ENCODE assay signal across 10 cellular contexts in genomic region chr6:113122060-113122459, GRCh38.
DNase-seq lines count a peak whose midpoint lies in the region; ATAC-seq and TF ChIP-seq lines count a peak whose summit lies in the region.
"Had no signal": no experiment of that assay in that cellular context is flagged by ENCODE, and none has a peak within 500 bp of the region (broad histone marks: within the 10 kb centered on the region; RNA-seq: fewer than 3 reads in every experiment).

No MANE protein-coding gene starts in this region.

- H3K27ac ChIP-seq in PC-3 (ENCODE audit: low read length) = peak overlapping the region; percentile 66
- H3K27ac ChIP-seq: lower lobe of right lung had no signal

- no peaks in the 10 kb centered on the region for H3K36me3 Mint-ChIP-seq in CD14-positive monocyte
- H3K36me3 Mint-ChIP-seq: activated naive CD8-positive, alpha-beta T cell had no signal

- no TSS peak for BruUV-seq in PC-3 (replicated peaks; lab: Mats Ljungman, UMichigan)

- H3F3A ChIP-seq in PC-3 (ENCODE audit: low read length, unreplicated experiment) = peaks cover 6% of the 10 kb centered on the region

- H3K4me1 ChIP-seq in PC-3 (ENCODE audit: insufficient read depth, low read length) = peaks cover 33% of the 10 kb centered on the region
- H3K4me1 ChIP-seq: lower lobe of right lung had no signal

- no peaks in the 10 kb centered on the region for H3K9me3 ChIP-seq in PC-3 (ENCODE audit: low read length)
- H3K9me3 ChIP-seq: lower lobe of right lung had no signal

- DNase-seq in EL (peak; percentile 98), PC-3 (peak; percentile 88), epithelial cell of proximal tubule (ENCODE audit: low read depth) (peak; percentile 94), myocyte (ENCODE audit: low read depth) (peak; percentile 90), CD14-positive monocyte (ENCODE audit: low spot score) (no peak), G401 (ENCODE audit: low spot score) (no peak)
- DNase-seq in stimulated activated CD4-positive, alpha-beta T cell treated with anti-CD3 and anti-CD28 coated beads, Interleukin-12 subunit alpha, Interleukin-12 subunit beta, amount 100 ng/mL, for 4 hours = no peak
- DNase-seq: lower lobe of right lung had no signal

- peaks cover 2 to 6% (median 6%) of the 10 kb centered on the region in 3 donors for H3K27me3 Mint-ChIP-seq in CD14-positive monocyte (ENCODE audit: low read depth in 3 of 3)
- H3K27me3 Mint-ChIP-seq: activated naive CD8-positive, alpha-beta T cell had no signal

- H3K9ac ChIP-seq in PC-3 (ENCODE audit: low read length) = no peak overlapping the region

- H3K27me3 ChIP-seq in PC-3 (ENCODE audit: low read length) = no peaks in the 10 kb centered on the region

- H3K4me2 ChIP-seq in PC-3 (ENCODE audit: low read length) = peak overlapping the region; percentile 68

- H3K79me2 ChIP-seq in PC-3 (ENCODE audit: low read length) = no peaks in the 10 kb centered on the region

- TF ChIP-seq CTCF in PC-3 (conservative IDR thresholded peaks at IDR 0.05; ENCODE audit: low read depth, low read length) (peak; percentile 44; the same call in 1 of the 2 replicates), epithelial cell of proximal tubule (conservative IDR thresholded peaks at IDR 0.05; ENCODE audit: low read depth, low read length) (peak; percentile 62), CD14-positive monocyte (IDR thresholded peaks at IDR 0.05) (no peak)

- in situ Hi-C loops in G401 (cut with HindIII; ENCODE audit: low sequenced_read_pairs) = no loop called here

- H3K4me3 ChIP-seq in PC-3 (ENCODE audit: low read length) (peak overlapping the region; percentile 2; the same call in 1 of the 2 replicates), epithelial cell of proximal tubule (ENCODE audit: low read depth, low read length) (no peak overlapping the region)
- H3K4me3 ChIP-seq: lower lobe of right lung had no signal

- H3K36me3 ChIP-seq in PC-3 (ENCODE audit: low read depth, low read length) = no peaks in the 10 kb centered on the region
- H3K36me3 ChIP-seq: lower lobe of right lung had no signal

- H3K9me3 Mint-ChIP-seq in CD14-positive monocyte = peaks cover 0 to 7% (median 0%) of the 10 kb centered on the region in 7 donors

- no peaks in the 10 kb centered on the region for H3K9me2 ChIP-seq in PC-3 (replicated peaks; ENCODE audit: low read length)

- H3K27ac Mint-ChIP-seq in CD14-positive monocyte = no peak overlapping the region
- H3K27ac Mint-ChIP-seq: activated naive CD8-positive, alpha-beta T cell had no signal

- H4K20me1 ChIP-seq in PC-3 (ENCODE audit: low read length) = no peaks in the 10 kb centered on the region

- H3K4me1 Mint-ChIP-seq in CD14-positive monocyte = peaks cover 17% of the 10 kb centered on the region

- CTCF ChIA-PET in PC-3 (lab: Charles Lee) = no interaction called here

- peak; percentile 61 for ATAC-seq in PC-3
- ATAC-seq in HG03565 (IDR thresholded peaks at IDR 0.05; ENCODE audit: unreplicated experiment) = no peak
- ATAC-seq: lower lobe of right lung had no signal

- POLR2A ChIA-PET in PC-3 (lab: Charles Lee; ENCODE audit: unreplicated experiment) = no interaction called here

- no peak overlapping the region for H3K4me3 Mint-ChIP-seq in CD14-positive monocyte
- H3K4me3 Mint-ChIP-seq: activated naive CD8-positive, alpha-beta T cell had no signal

- intact Hi-C loops in PC-3 (cut with micrococcal nuclease) = loop anchor here (5.0 kb wide), 2 partner anchors 340 to 735 kb away; partner anchors contain the start of gene MARCKS
- intact Hi-C loops in CD14-positive monocyte (cut with micrococcal nuclease) = no loop called here

- H2AFZ ChIP-seq in PC-3 (ENCODE audit: low read length) = no peak overlapping the region

Comparison
In these comparisons a context has a peak if more than half of its experiments do, and no peak if none do; other contexts are left out.
1. DNase-seq: peak in EL (single experiment), PC-3 (single experiment), epithelial cell of proximal tubule (single experiment) and myocyte (single experiment); none in CD14-positive monocyte (single experiment), G401 (single experiment) and stimulated activated CD4-positive, alpha-beta T cell treated with anti-CD3 and anti-CD28 coated beads, Interleukin-12 subunit alpha, Interleukin-12 subunit beta, amount 100 ng/mL, for 4 hours (single experiment).